In the genomic region with DNA sequence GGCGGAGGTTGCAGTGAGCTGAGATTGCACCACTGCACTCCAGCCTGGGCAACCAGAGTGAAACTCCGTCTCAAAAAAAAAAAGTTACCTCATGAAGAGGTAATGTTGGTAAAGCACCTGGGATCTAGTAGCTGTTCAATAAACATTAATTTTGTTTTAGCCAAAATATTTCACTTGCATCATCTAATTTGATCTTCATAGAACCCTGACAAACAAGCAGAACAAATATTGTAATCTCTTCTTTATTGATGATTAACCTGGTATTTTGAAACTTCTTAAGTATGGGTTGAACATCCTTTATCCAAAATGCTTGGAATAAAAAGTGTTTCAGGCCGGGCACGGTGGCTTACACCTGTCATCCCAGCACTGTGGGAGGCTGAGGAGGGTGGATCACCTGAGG, we compare ENCODE assay signal across 13 cellular contexts.
"Had no signal": no experiment of that assay in that cellular context is flagged by ENCODE, and none has a peak within 500 bp of the region (broad histone marks: within the 10 kb centered on the region; RNA-seq: fewer than 3 reads in every experiment).

No MANE protein-coding gene starts in this region.

- H3K27ac ChIP-seq: coronary artery, heart left ventricle, left ventricle myocardium inferior, neural progenitor cell, ovary, SJSA1, thyroid gland, VCaP had no signal

- H3K9me3 Mint-ChIP-seq: activated T-helper 17 cell treated with anti-CD3 and anti-CD28 coated beads, Interleukin-2, amount 50 U/mL, for 72 hours; neural progenitor cell had no signal

- H3K4me3 Mint-ChIP-seq: neural progenitor cell had no signal

- H3K4me1 ChIP-seq: SJSA1, thyroid gland had no signal

- H3K27me3 Mint-ChIP-seq: activated T-helper 17 cell treated with anti-CD3 and anti-CD28 coated beads, Interleukin-2, amount 50 U/mL, for 72 hours had no signal

- H3K36me3 ChIP-seq: left ventricle myocardium inferior, neural progenitor cell, ovary, SJSA1, thyroid gland had no signal

- H3K9me3 ChIP-seq: heart left ventricle, left ventricle myocardium inferior, ovary, SJSA1, thyroid gland had no signal

- H3K36me3 Mint-ChIP-seq: neural progenitor cell had no signal

- H3K4me3 ChIP-seq: coronary artery, heart left ventricle, left ventricle myocardium inferior, neural progenitor cell, ovary, SJSA1, thyroid gland had no signal

- H3K27me3 ChIP-seq: heart left ventricle, neural progenitor cell, ovary, SJSA1, thyroid gland had no signal

- ATAC-seq: heart left ventricle had no signal

- H3K9ac ChIP-seq: neural progenitor cell had no signal

- DNase-seq: activated CD4-positive, alpha-beta T cell treated with anti-CD3 and anti-CD28 coated beads for 48 hours; effector CD4-positive, alpha-beta T cell; heart left ventricle; islet precursor cell; left ventricle myocardium inferior; ovary; stimulated activated CD4-positive, alpha-beta T cell treated with anti-CD3 and anti-CD28 coated beads, Interleukin-4, amount 100 ng/mL, for 1 hour; thyroid gland had no signal

- H3K27ac Mint-ChIP-seq: neural progenitor cell had no signal
